ENCODE assay signal across 8 cellular contexts in genomic region chr20:25065625-25066338, GRCh38. TPM values are rescaled to one million over a fixed set of nuclear protein-coding genes. Genes with fewer than 3 reads are reported as not detected.
DNase-seq lines count a peak whose midpoint lies in the region; ATAC-seq and TF ChIP-seq lines count a peak whose summit lies in the region.

No MANE protein-coding gene starts in this region.

- peak; percentile 83 to 91 (median 86) for TF ChIP-seq CTCF in gastrocnemius medialis (IDR thresholded peaks at IDR 0.05 in 4 of 5, conservative IDR thresholded peaks at IDR 0.05 in 1 of 5)

- no peaks in the 10 kb centered on the region for H3K36me3 ChIP-seq in BLaER1
- no peaks in the 10 kb centered on the region for H3K36me3 ChIP-seq in gastrocnemius medialis

- in situ Hi-C loops in gastrocnemius medialis (cut with MboI; ENCODE audit: low sequenced_read_pairs in 4 of 4), result loop anchor here (5.0 to 25.0 kb wide), 5 partner anchors 68 to 1428 kb away; partner anchors contain the start of genes CST3 (in 2 of the 4), ABHD12 (in 1 of the 4), ENTPD6 (in 1 of the 4) and ZNF337 (in 1 of the 4)

- TF ChIP-seq POLR2A in gastrocnemius medialis (IDR thresholded peaks at IDR 0.05), result no peak

- no peak overlapping the region for H3K9ac ChIP-seq in BLaER1

- peak; percentile 71 for ATAC-seq in GM18868 (IDR thresholded peaks at IDR 0.05; ENCODE audit: unreplicated experiment)
- peak; percentile 74 to 76 for ATAC-seq in right cardiac atrium
- ATAC-seq in gastrocnemius medialis, result peak; percentile 88 to 93
- ATAC-seq in HG03457 (IDR thresholded peaks at IDR 0.05; ENCODE audit: unreplicated experiment), result no peak

- H3K27me3 ChIP-seq in BLaER1 (no peaks in the 10 kb centered on the region), right cardiac atrium (ENCODE audit: control insufficient read depth, insufficient read depth) (no peaks in the 10 kb centered on the region), gastrocnemius medialis (peaks cover 0 to 3% (median 0%) of the 10 kb centered on the region in 3 donors)

- H3K9me3 ChIP-seq in BLaER1 (no peaks in the 10 kb centered on the region), right cardiac atrium (ENCODE audit: control insufficient read depth, low read length) (no peaks in the 10 kb centered on the region), gastrocnemius medialis (no peaks in the 10 kb centered on the region)

- intact Hi-C loops in right cardiac atrium (cut with DNase I), result loop anchor here (1.0 to 2.0 kb wide), 4 partner anchors 69 to 71 kb away; no protein-coding TSS in a partner anchor
- intact Hi-C loops in gastrocnemius medialis (cut with DNase I; ENCODE audit: low total_unique reads), result loop anchor here (1.0 kb wide), 1 partner anchor 71 kb away; no protein-coding TSS in a partner anchor

- WGBS in right cardiac atrium, result 25% methylated on average over 9 of the region's 9 CpGs

- no peak overlapping the region for H3K4me3 ChIP-seq in BLaER1
- H3K4me3 ChIP-seq in right cardiac atrium (ENCODE audit: low read length), result no peak overlapping the region
- H3K4me3 ChIP-seq in gastrocnemius medialis, result no peak overlapping the region

- no peak overlapping the region for H3K27ac ChIP-seq in BLaER1
- no peak overlapping the region for H3K27ac ChIP-seq in right cardiac atrium (ENCODE audit: low read length)
- H3K27ac ChIP-seq in gastrocnemius medialis, result no peak overlapping the region

- peaks cover 12% of the 10 kb centered on the region for H3K4me1 ChIP-seq in BLaER1
- peaks cover 6% of the 10 kb centered on the region for H3K4me1 ChIP-seq in right cardiac atrium (ENCODE audit: control insufficient read depth, insufficient read depth, low read length)
- H3K4me1 ChIP-seq in gastrocnemius medialis, result peaks cover 0 to 3% of the 10 kb centered on the region in 2 donors

- H3K4me2 ChIP-seq in BLaER1, result peak overlapping the region; percentile 15; the same call in 1 of the 2 replicates

- H4K20me1 ChIP-seq in BLaER1, result no peaks in the 10 kb centered on the region

- peak; percentile 32 for DNase-seq in HT1080 (ENCODE audit: low read depth)
- peak; percentile 49 for DNase-seq in SK-N-DZ (ENCODE audit: low spot score)
- peak in 40 of 58 donors; percentile 24 to 76 (median 47) for DNase-seq in anterior cingulate cortex (lab: John Stamatoyannopoulos, UW)
- peak in 1 of 3 donors; percentile 85 for DNase-seq in right cardiac atrium
- DNase-seq in gastrocnemius medialis, result peak in 1 of 2 donors; percentile 54

RNA-seq across cellular contexts. Expression of gene ACSS1, which starts 7.8 kb away (rescaled TPM):
- total RNA-seq in HT1080 (2014; rRNA removed; shearing (Covaris generic)), result 0.07 and 0.08 TPM in 2 replicates
- 0.12 and 0.40 TPM in 2 replicates for polyA plus RNA-seq in HT1080 (2015; cell fraction: cytosol; rRNA removed)
- 0.60 and 0.70 TPM in 2 replicates for polyA plus RNA-seq in HT1080 (2015; cell fraction: nucleus; rRNA removed)
- not detected in 2 replicates for polyA plus RNA-seq in SK-N-DZ (2014; cell fraction: cytosol; rRNA removed)
- polyA plus RNA-seq in SK-N-DZ (2014; cell fraction: nucleus; rRNA removed), result 0.12 TPM in 1 of 2 replicates, not detected in the other
- total RNA-seq in right cardiac atrium, result 10 to 100 TPM; 14.8 to 61.8 (median 40.7) TPM
- polyA plus RNA-seq in right cardiac atrium, result 29.3 TPM
- total RNA-seq in gastrocnemius medialis, result 10 to 100 TPM; 11.4 to 84.6 (median 11.8) TPM

RNA-seq across cellular contexts. Expression of gene VSX1, which starts 16.2 kb away (rescaled TPM):
- total RNA-seq in HT1080 (2014; rRNA removed; shearing (Covaris generic)), result not detected in 2 replicates
- polyA plus RNA-seq in HT1080 (2015; cell fraction: cytosol; rRNA removed), result 0.05 and 0.10 TPM in 2 replicates
- not detected in 2 replicates for polyA plus RNA-seq in HT1080 (2015; cell fraction: nucleus; rRNA removed)
- not detected in 2 replicates for polyA plus RNA-seq in SK-N-DZ (2014; cell fraction: cytosol; rRNA removed)
- not detected in 2 replicates for polyA plus RNA-seq in SK-N-DZ (2014; cell fraction: nucleus; rRNA removed)
- total RNA-seq in right cardiac atrium, result under 1 TPM in 1 of 4 donors, not detected in 3; 0.44 TPM
- polyA plus RNA-seq in right cardiac atrium, result 0.27 TPM
- 1 to 10 TPM in 1 of 4 donors, under 1 TPM in 1, not detected in 2; 0.20 to 3.0 TPM for total RNA-seq in gastrocnemius medialis

Comparison
In these comparisons a context has a peak if more than half of its experiments do, and no peak if none do; other contexts are left out.
1. RNA of gene ACSS1, which starts 7.8 kb away (total RNA-seq): 14.8 to 61.8 TPM in right cardiac atrium and 11.4 to 84.6 TPM in gastrocnemius medialis; 0.07 to 0.08 TPM in HT1080; every median in the first group is over 10 times any median in the second.